ENCODE assay signal across 28 cellular contexts in the genomic region with DNA sequence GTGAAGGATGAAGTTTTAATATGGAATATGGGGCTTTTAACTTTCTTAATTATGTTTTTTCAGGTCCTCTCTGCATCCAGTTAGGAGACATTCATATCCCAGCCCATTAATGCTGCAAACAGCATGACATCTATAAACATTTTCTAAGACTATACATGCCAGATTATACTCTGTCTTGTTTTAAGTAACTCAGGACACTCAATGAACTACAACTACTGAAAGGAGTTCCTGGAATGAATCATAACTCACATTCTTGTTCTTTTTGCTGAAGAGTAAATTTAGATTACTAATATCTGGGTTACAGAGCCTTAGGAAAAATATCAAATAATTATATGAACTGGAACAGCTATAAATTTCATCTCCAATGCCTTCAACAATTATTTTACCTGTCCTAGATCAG.
DNase-seq lines count a peak whose midpoint lies in the region; ATAC-seq and TF ChIP-seq lines count a peak whose summit lies in the region.
"Had no signal": no experiment of that assay in that cellular context is flagged by ENCODE, and none has a peak within 500 bp of the region (broad histone marks: within the 10 kb centered on the region; RNA-seq: fewer than 3 reads in every experiment).

No MANE protein-coding gene starts in this region.

- H3K27ac ChIP-seq in caudate nucleus (ENCODE audit: low read depth, low read length) = no peak overlapping the region
- H3K27ac ChIP-seq: esophagus squamous epithelium, RWPE1, SJSA1, transverse colon had no signal

- TF ChIP-seq CTCF in chondrocyte (IDR thresholded peaks at IDR 0.05) = no peak

- peak; percentile 71 for ATAC-seq in HG02610 (IDR thresholded peaks at IDR 0.05; ENCODE audit: unreplicated experiment)
- no peak for ATAC-seq in GM18519 (IDR thresholded peaks at IDR 0.05; ENCODE audit: low FRiP score, unreplicated experiment)
- no peak for ATAC-seq in GM21423 (IDR thresholded peaks at IDR 0.05; ENCODE audit: unreplicated experiment)
- ATAC-seq: activated naive CD8-positive, alpha-beta T cell treated with anti-CD3 and anti-CD28 coated beads, Interleukin-2, amount 50 U/mL, for 24 hours; CD8-positive, alpha-beta T cell had no signal

- no peak overlapping the region for H3K4me3 Mint-ChIP-seq in chondrocyte (ENCODE audit: unreplicated experiment)
- H3K4me3 Mint-ChIP-seq: activated B cell treated with CpG ODN at 0.5 μM for 24 hours; activated naive CD8-positive, alpha-beta T cell treated with anti-CD3 and anti-CD28 coated beads, Interleukin-2, amount 50 U/mL, for 24 hours; CD8-positive, alpha-beta T cell; nephron had no signal

- no peaks in the 10 kb centered on the region for H3K36me3 Mint-ChIP-seq in chondrocyte (ENCODE audit: low read depth)

- no peaks in the 10 kb centered on the region for H3K27me3 Mint-ChIP-seq in chondrocyte (ENCODE audit: low read depth)
- H3K27me3 Mint-ChIP-seq: activated B cell treated with CpG ODN at 0.5 μM for 24 hours; activated naive CD8-positive, alpha-beta T cell treated with anti-CD3 and anti-CD28 coated beads, Interleukin-2, amount 50 U/mL, for 24 hours had no signal

- DNase-seq in GM03348 (ENCODE audit: low spot score) = peak; percentile 7
- DNase-seq in chondrocyte (ENCODE audit: low spot score) = no peak
- DNase-seq in iris pigment epithelial cell (ENCODE audit: low read depth) = peak; percentile 38
- no peak for DNase-seq in NCI-H524 (lab: John Stamatoyannopoulos, UW)
- DNase-seq in caudate nucleus (lab: John Stamatoyannopoulos, UW) = no peak
- DNase-seq: activated B cell treated with CpG ODN at 0.5 μM for 24 hours; activated CD4-positive, alpha-beta T cell treated with anti-CD3 and anti-CD28 coated beads, Interleukin-2, amount 50 U/mL, for 1 hour; activated naive CD4-positive, alpha-beta T cell; activated naive CD8-positive, alpha-beta T cell treated with anti-CD3 and anti-CD28 coated beads, Interleukin-2, amount 50 U/mL, for 24 hours; activated T-cell treated with anti-CD3 and anti-CD28 coated beads, Interleukin-2, amount 50 U/mL, for 48 hours; BE2C; CD8-positive, alpha-beta T cell; central memory CD4-positive, alpha-beta T cell; esophagus squamous epithelium; HCEC 1CT; hypothalamus; left colon; mammary epithelial cell; NCI-H1694; stimulated activated CD4-positive, alpha-beta T cell treated with anti-CD3 and anti-CD28 coated beads, Interleukin-4, amount 100 ng/mL, for 24 hours; T-helper 1 cell; transverse colon had no signal

- peaks cover 8% of the 10 kb centered on the region for H3K4me1 Mint-ChIP-seq in chondrocyte (ENCODE audit: low read depth)
- H3K4me1 Mint-ChIP-seq: activated B cell treated with CpG ODN at 0.5 μM for 24 hours; activated naive CD8-positive, alpha-beta T cell treated with anti-CD3 and anti-CD28 coated beads, Interleukin-2, amount 50 U/mL, for 24 hours; nephron had no signal

- no peaks in the 10 kb centered on the region for H3K9me3 Mint-ChIP-seq in chondrocyte (ENCODE audit: low read depth)
- H3K9me3 Mint-ChIP-seq: activated B cell treated with CpG ODN at 0.5 μM for 24 hours; activated naive CD8-positive, alpha-beta T cell treated with anti-CD3 and anti-CD28 coated beads, Interleukin-2, amount 50 U/mL, for 24 hours; CD8-positive, alpha-beta T cell; nephron had no signal

- H3K27ac Mint-ChIP-seq in chondrocyte (ENCODE audit: unreplicated experiment) = peak overlapping the region; percentile 5
- H3K27ac Mint-ChIP-seq: activated B cell treated with CpG ODN at 0.5 μM for 24 hours; activated naive CD8-positive, alpha-beta T cell treated with anti-CD3 and anti-CD28 coated beads, Interleukin-2, amount 50 U/mL, for 24 hours; CD8-positive, alpha-beta T cell; nephron had no signal

Comparison
In these comparisons a context has a peak if more than half of its experiments do, and no peak if none do; other contexts are left out.
1. DNase-seq: peak in GM03348 (single experiment) and iris pigment epithelial cell (single experiment); none in chondrocyte (single experiment), NCI-H524 (0 of 2) and caudate nucleus (0 of 61).